In the genomic region with DNA sequence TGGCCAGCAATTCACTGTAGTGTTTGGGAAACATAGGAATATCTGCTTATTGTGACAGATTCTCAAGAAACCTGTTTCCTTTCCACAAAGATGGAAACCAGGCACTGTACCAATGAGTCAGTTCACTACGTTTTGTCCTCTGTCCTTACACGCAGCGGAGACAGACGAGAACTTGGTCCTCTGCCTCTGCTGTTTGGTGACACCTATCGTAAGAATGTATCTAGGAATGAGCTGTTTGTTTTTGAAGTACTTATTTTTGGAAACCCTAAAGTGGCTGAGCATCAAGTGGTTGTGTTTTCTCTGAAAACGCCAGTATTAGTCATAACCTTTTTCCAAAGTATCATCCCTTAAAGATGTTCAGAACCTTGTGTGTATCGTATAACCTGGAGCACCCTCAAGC, we compare ENCODE assay signal across 11 cellular contexts.
DNase-seq lines count a peak whose midpoint lies in the region; ATAC-seq and TF ChIP-seq lines count a peak whose summit lies in the region.
"Had no signal": no experiment of that assay in that cellular context is flagged by ENCODE, and none has a peak within 500 bp of the region (broad histone marks: within the 10 kb centered on the region; RNA-seq: fewer than 3 reads in every experiment).

No MANE protein-coding gene starts in this region.

- H3K4me1 ChIP-seq in sigmoid colon, result peaks cover 0 to 20% (median 19%) of the 10 kb centered on the region in 4 donors

- H3K9me3 ChIP-seq in sigmoid colon, result no peaks in the 10 kb centered on the region

- TF ChIP-seq EP300 in sigmoid colon (IDR thresholded peaks at IDR 0.05), result no peak

- intact Hi-C loops in sigmoid colon (cut with DNase I), result no loop called here

- no peaks in the 10 kb centered on the region for H3K27me3 ChIP-seq in sigmoid colon

- H3K27ac ChIP-seq in C4-2B (peak overlapping the region; percentile 31; the same call in 1 of the 2 replicates), sigmoid colon (peak overlapping the region in 2 of 4 donors; percentile 45 to 63)

- no peak for TF ChIP-seq CTCF in C4-2B (conservative IDR thresholded peaks at IDR 0.05)
- TF ChIP-seq CTCF in sigmoid colon (IDR thresholded peaks at IDR 0.05), result no peak

- ATAC-seq in esophagus mucosa (peak; percentile 78), HG03108 (IDR thresholded peaks at IDR 0.05; ENCODE audit: unreplicated experiment) (no peak)

- 72 to 76% methylated on average over 7 of the region's 7 CpGs for WGBS in sigmoid colon, 2 donors

- DNase-seq in RPMI7951 (ENCODE audit: low read depth) (peak; percentile 84), sigmoid colon (peak; percentile 81), 8988T (no peak), NCI-H2171 (lab: John Stamatoyannopoulos, UW) (no peak)
- no peak for DNase-seq in activated effector memory CD4-positive, alpha-beta T cell treated with Interleukin-2 at 50 U/mL for 16 hours
- DNase-seq: DND-41, head of caudate nucleus, substantia nigra had no signal

- H3K36me3 ChIP-seq in sigmoid colon, result peaks cover 19 to 87% (median 47%) of the 10 kb centered on the region in 4 donors

- TF ChIP-seq POLR2A in sigmoid colon (IDR thresholded peaks at IDR 0.05), result no peak

- H3K4me3 ChIP-seq in sigmoid colon, result no peak overlapping the region

Comparison
In these comparisons a context has a peak if more than half of its experiments do, and no peak if none do; other contexts are left out.
1. DNase-seq: peak in RPMI7951 (single experiment) and sigmoid colon (single experiment); none in 8988T (single experiment), NCI-H2171 (single experiment) and activated effector memory CD4-positive, alpha-beta T cell treated with Interleukin-2 at 50 U/mL for 16 hours (single experiment).